1 cellular context compared by ENCODE assay signal in the genomic region with DNA sequence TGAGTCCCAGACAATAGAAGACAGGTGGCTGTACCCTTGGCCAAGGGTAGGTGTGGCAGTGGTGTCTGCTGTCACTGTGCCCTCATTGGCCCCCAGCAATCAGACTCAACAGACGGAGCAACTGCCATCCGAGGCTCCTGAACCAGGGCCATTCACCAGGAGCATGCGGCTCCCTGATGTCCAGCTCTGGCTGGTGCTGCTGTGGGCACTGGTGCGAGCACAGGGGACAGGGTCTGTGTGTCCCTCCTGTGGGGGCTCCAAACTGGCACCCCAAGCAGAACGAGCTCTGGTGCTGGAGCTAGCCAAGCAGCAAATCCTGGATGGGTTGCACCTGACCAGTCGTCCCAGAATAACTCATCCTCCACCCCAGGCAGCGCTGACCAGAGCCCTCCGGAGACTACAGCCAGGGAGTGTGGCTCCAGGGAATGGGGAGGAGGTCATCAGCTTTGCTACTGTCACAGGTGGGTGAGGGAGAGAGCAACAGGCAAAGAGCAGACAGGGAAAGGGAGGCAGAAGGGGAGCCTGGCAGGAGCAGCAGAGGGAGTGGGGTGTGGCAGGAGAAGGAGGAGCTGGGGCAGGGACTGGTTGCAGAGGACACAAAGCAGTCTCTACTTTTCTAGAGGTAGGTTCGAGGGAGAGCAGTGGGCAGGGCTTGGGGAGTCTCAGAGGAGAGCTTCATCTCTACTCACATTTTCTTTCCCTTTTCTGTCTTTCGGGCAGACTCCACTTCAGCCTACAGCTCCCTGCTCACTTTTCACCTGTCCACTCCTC.
A peak's percentile ranks its signal among the peaks of the same experiment; 100 is the strongest.
TF ChIP-seq lines count a peak whose summit lies in the region.

No MANE protein-coding gene starts in this region.

TF ChIP-seq in H1, 55 proteins besides CTCF, POLR2A, EP300 and RAD21:
- TF ChIP-seq NANOG (IDR thresholded peaks at IDR 0.05; ENCODE audit: insufficient read depth, low read depth, low read length, poor library complexity, severe bottlenecking) (no peak), JUND (IDR thresholded peaks at IDR 0.05; ENCODE audit: low read length) (no peak), BACH1 (IDR thresholded peaks at IDR 0.05; ENCODE audit: low read length) (no peak), NRF1 (IDR thresholded peaks at IDR 0.05; ENCODE audit: low read depth, low read length) (no peak), KDM1A (IDR thresholded peaks at IDR 0.05; ENCODE audit: borderline replicate concordance, low read length) (no peak), RBBP5 (IDR thresholded peaks at IDR 0.05; ENCODE audit: borderline replicate concordance, low read depth, low read length) (0 out of 2 replicates have a peak, but pooled peaks have one; percentile 13), MAFK (IDR thresholded peaks at IDR 0.05; ENCODE audit: low read depth, low read length) (no peak), TCF12 (IDR thresholded peaks at IDR 0.05; ENCODE audit: low read depth, low read length) (no peak), SP2 (IDR thresholded peaks at IDR 0.05; ENCODE audit: low read length) (no peak), GABPA (IDR thresholded peaks at IDR 0.05; ENCODE audit: borderline replicate concordance, insufficient read depth, low read length) (no peak), TEAD4 (IDR thresholded peaks at IDR 0.05; ENCODE audit: low read depth, low read length) (no peak), GTF2F1 (IDR thresholded peaks at IDR 0.05; ENCODE audit: borderline replicate concordance, low read depth, low read length) (no peak), BRCA1 (IDR thresholded peaks at IDR 0.05; ENCODE audit: low read depth, low read length) (no peak), SIX5 (IDR thresholded peaks at IDR 0.05; ENCODE audit: low read depth, low read length) (no peak), POLR2AphosphoS5 (IDR thresholded peaks at IDR 0.05; ENCODE audit: low read depth, low read length) (0 out of 2 replicates have a peak, but pooled peaks have one; percentile 4), SP4 (IDR thresholded peaks at IDR 0.05; ENCODE audit: low read length) (no peak; the same call in 1 of the 2 replicates), RNF2 (IDR thresholded peaks at IDR 0.05; ENCODE audit: borderline replicate concordance, low read depth, low read length, missing control alignments, poor library complexity, severe bottlenecking) (no peak), CREB1 (IDR thresholded peaks at IDR 0.05) (no peak), YY1 (IDR thresholded peaks at IDR 0.05; ENCODE audit: low read depth, low read length) (no peak), CHD2 (IDR thresholded peaks at IDR 0.05; ENCODE audit: low read length) (no peak), CBX8 (IDR thresholded peaks at IDR 0.05; ENCODE audit: borderline replicate concordance, low read depth, low read length) (no peak), CTBP2 (IDR thresholded peaks at IDR 0.05; ENCODE audit: borderline replicate concordance, insufficient read depth, insufficient read length, low read length) (no peak), FOSL1 (IDR thresholded peaks at IDR 0.05; ENCODE audit: insufficient read depth, low read depth, low read length) (no peak), KDM5A (IDR thresholded peaks at IDR 0.05; ENCODE audit: low read length) (no peak), JUN (IDR thresholded peaks at IDR 0.05; ENCODE audit: low read depth, low read length) (no peak), EGR1 (IDR thresholded peaks at IDR 0.05; ENCODE audit: borderline replicate concordance, low read depth, low read length) (no peak), HDAC6 (IDR thresholded peaks at IDR 0.05; ENCODE audit: low read depth, low read length) (no peak), PHF8 (conservative IDR thresholded peaks at IDR 0.05; ENCODE audit: low read depth, low read length) (peak; percentile 16; the same call in 1 of the 2 replicates), KDM4A (IDR thresholded peaks at IDR 0.05; ENCODE audit: low read depth, low read length, severe bottlenecking) (peak; percentile 16), ASH2L (IDR thresholded peaks at IDR 0.05; ENCODE audit: low read length) (no peak), ZNF274 (IDR thresholded peaks at IDR 0.05; ENCODE audit: borderline replicate concordance, extremely low read depth, low read length) (no peak), SRF (IDR thresholded peaks at IDR 0.05; ENCODE audit: low read depth, low read length) (no peak), CEBPB (IDR thresholded peaks at IDR 0.05; ENCODE audit: low read depth, low read length) (no peak)
- TF ChIP-seq, protein P1, sequence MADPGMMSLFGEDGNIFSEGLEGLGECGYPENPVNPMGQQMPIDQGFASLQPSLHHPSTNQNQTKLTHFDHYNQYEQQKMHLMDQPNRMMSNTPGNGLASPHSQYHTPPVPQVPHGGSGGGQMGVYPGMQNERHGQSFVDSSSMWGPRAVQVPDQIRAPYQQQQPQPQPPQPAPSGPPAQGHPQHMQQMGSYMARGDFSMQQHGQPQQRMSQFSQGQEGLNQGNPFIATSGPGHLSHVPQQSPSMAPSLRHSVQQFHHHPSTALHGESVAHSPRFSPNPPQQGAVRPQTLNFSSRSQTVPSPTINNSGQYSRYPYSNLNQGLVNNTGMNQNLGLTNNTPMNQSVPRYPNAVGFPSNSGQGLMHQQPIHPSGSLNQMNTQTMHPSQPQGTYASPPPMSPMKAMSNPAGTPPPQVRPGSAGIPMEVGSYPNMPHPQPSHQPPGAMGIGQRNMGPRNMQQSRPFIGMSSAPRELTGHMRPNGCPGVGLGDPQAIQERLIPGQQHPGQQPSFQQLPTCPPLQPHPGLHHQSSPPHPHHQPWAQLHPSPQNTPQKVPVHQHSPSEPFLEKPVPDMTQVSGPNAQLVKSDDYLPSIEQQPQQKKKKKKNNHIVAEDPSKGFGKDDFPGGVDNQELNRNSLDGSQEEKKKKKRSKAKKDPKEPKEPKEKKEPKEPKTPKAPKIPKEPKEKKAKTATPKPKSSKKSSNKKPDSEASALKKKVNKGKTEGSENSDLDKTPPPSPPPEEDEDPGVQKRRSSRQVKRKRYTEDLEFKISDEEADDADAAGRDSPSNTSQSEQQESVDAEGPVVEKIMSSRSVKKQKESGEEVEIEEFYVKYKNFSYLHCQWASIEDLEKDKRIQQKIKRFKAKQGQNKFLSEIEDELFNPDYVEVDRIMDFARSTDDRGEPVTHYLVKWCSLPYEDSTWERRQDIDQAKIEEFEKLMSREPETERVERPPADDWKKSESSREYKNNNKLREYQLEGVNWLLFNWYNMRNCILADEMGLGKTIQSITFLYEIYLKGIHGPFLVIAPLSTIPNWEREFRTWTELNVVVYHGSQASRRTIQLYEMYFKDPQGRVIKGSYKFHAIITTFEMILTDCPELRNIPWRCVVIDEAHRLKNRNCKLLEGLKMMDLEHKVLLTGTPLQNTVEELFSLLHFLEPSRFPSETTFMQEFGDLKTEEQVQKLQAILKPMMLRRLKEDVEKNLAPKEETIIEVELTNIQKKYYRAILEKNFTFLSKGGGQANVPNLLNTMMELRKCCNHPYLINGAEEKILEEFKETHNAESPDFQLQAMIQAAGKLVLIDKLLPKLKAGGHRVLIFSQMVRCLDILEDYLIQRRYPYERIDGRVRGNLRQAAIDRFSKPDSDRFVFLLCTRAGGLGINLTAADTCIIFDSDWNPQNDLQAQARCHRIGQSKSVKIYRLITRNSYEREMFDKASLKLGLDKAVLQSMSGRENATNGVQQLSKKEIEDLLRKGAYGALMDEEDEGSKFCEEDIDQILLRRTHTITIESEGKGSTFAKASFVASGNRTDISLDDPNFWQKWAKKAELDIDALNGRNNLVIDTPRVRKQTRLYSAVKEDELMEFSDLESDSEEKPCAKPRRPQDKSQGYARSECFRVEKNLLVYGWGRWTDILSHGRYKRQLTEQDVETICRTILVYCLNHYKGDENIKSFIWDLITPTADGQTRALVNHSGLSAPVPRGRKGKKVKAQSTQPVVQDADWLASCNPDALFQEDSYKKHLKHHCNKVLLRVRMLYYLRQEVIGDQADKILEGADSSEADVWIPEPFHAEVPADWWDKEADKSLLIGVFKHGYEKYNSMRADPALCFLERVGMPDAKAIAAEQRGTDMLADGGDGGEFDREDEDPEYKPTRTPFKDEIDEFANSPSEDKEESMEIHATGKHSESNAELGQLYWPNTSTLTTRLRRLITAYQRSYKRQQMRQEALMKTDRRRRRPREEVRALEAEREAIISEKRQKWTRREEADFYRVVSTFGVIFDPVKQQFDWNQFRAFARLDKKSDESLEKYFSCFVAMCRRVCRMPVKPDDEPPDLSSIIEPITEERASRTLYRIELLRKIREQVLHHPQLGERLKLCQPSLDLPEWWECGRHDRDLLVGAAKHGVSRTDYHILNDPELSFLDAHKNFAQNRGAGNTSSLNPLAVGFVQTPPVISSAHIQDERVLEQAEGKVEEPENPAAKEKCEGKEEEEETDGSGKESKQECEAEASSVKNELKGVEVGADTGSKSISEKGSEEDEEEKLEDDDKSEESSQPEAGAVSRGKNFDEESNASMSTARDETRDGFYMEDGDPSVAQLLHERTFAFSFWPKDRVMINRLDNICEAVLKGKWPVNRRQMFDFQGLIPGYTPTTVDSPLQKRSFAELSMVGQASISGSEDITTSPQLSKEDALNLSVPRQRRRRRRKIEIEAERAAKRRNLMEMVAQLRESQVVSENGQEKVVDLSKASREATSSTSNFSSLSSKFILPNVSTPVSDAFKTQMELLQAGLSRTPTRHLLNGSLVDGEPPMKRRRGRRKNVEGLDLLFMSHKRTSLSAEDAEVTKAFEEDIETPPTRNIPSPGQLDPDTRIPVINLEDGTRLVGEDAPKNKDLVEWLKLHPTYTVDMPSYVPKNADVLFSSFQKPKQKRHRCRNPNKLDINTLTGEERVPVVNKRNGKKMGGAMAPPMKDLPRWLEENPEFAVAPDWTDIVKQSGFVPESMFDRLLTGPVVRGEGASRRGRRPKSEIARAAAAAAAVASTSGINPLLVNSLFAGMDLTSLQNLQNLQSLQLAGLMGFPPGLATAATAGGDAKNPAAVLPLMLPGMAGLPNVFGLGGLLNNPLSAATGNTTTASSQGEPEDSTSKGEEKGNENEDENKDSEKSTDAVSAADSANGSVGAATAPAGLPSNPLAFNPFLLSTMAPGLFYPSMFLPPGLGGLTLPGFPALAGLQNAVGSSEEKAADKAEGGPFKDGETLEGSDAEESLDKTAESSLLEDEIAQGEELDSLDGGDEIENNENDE (IDR thresholded peaks at IDR 0.05; ENCODE audit: insufficient replicate concordance, low read length) = no peak
- TF ChIP-seq, protein P2, sequence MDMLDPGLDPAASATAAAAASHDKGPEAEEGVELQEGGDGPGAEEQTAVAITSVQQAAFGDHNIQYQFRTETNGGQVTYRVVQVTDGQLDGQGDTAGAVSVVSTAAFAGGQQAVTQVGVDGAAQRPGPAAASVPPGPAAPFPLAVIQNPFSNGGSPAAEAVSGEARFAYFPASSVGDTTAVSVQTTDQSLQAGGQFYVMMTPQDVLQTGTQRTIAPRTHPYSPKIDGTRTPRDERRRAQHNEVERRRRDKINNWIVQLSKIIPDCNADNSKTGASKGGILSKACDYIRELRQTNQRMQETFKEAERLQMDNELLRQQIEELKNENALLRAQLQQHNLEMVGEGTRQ (IDR thresholded peaks at IDR 0.05; ENCODE audit: low read length) = no peak
- TF ChIP-seq, protein P3, sequence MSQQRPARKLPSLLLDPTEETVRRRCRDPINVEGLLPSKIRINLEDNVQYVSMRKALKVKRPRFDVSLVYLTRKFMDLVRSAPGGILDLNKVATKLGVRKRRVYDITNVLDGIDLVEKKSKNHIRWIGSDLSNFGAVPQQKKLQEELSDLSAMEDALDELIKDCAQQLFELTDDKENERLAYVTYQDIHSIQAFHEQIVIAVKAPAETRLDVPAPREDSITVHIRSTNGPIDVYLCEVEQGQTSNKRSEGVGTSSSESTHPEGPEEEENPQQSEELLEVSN (IDR thresholded peaks at IDR 0.05) = 0 out of 2 replicates have a peak, but pooled peaks have one; percentile 4
- TF ChIP-seq, protein P4, sequence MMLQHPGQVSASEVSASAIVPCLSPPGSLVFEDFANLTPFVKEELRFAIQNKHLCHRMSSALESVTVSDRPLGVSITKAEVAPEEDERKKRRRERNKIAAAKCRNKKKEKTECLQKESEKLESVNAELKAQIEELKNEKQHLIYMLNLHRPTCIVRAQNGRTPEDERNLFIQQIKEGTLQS (IDR thresholded peaks at IDR 0.05; ENCODE audit: insufficient read depth, low read depth, low read length) = no peak
